In genomic region chr16:49723310-49723709, GRCh38 we compare ENCODE assay signal across 27 cellular contexts.
DNase-seq lines count a peak whose midpoint lies in the region; ATAC-seq, FAIRE-seq and TF ChIP-seq lines count a peak whose summit lies in the region.
"Had no signal": no experiment of that assay in that cellular context is flagged by ENCODE, and none has a peak within 500 bp of the region (broad histone marks: within the 10 kb centered on the region; RNA-seq: fewer than 3 reads in every experiment).

No MANE protein-coding gene starts in this region.

- H3K27ac ChIP-seq in uterus, result peak overlapping the region; percentile 77 to 78
- H3K27ac ChIP-seq: 22Rv1; A549; BLaER1 treated with 17β-estradiol and CSF1 and Interleukin-3, amounts not matched to agents 10 nM and 100 nM; C4-2B had no signal

- ATAC-seq in HG03045 (IDR thresholded peaks at IDR 0.05; ENCODE audit: unreplicated experiment), result no peak
- ATAC-seq: A549; CD8-positive, alpha-beta T cell; GM12878 had no signal

- no peak overlapping the region for H3K4me3 ChIP-seq in uterus
- H3K4me3 ChIP-seq: A549; BLaER1 treated with 17β-estradiol and CSF1 and Interleukin-3, amounts not matched to agents 10 nM and 100 nM; GM12878 had no signal

- peaks cover 62% of the 10 kb centered on the region for H3K4me1 Mint-ChIP-seq in nephron progenitor cell

- no peak overlapping the region for H3K4me3 Mint-ChIP-seq in nephron progenitor cell
- H3K4me3 Mint-ChIP-seq: B cell; CD4-positive, alpha-beta T cell; CD8-positive, alpha-beta T cell had no signal

- peaks cover 14% of the 10 kb centered on the region for H3K9me3 Mint-ChIP-seq in nephron progenitor cell
- H3K9me3 Mint-ChIP-seq: CD4-positive, alpha-beta T cell; CD8-positive, alpha-beta T cell had no signal

- H3K27ac Mint-ChIP-seq in nephron progenitor cell, result peak overlapping the region; percentile 51
- H3K27ac Mint-ChIP-seq: B cell; CD4-positive, alpha-beta T cell; CD8-positive, alpha-beta T cell had no signal

- no peaks in the 10 kb centered on the region for H3K4me1 ChIP-seq in uterus
- H3K4me1 ChIP-seq: A549, Caco-2 had no signal

- H3K27me3 ChIP-seq in uterus, result no peaks in the 10 kb centered on the region
- H3K27me3 ChIP-seq: BLaER1 treated with 17β-estradiol and CSF1 and Interleukin-3, amounts not matched to agents 10 nM and 100 nM had no signal

- H3K36me3 ChIP-seq in uterus, result no peaks in the 10 kb centered on the region

- intact Hi-C loops in uterus (cut with DNase I; ENCODE audit: low total_unique reads), result no loop called here

- no peaks in the 10 kb centered on the region for H3K9me3 ChIP-seq in uterus
- H3K9me3 ChIP-seq: A549, Caco-2 had no signal

- DNase-seq in left kidney (ENCODE audit: low read depth, low spot score) (peak; percentile 36), nephron progenitor cell (no peak), uterus (peak in 1 of 2 donors; percentile 40), DMS114 treated with DMSO at 0.1 percent for 48 hours (lab: John Stamatoyannopoulos, UW; ENCODE audit: unreplicated experiment) (no peak), SW480 (ENCODE audit: low spot score) (no peak)
- DNase-seq: AML-193; Caco-2; Calu3; CD4-positive, alpha-beta T cell; CD8-positive, alpha-beta T cell; DMS153; DMS53; DMS79; DND-41; EL; GDM1 had no signal

- peaks cover 66% of the 10 kb centered on the region for H3K36me3 Mint-ChIP-seq in nephron progenitor cell (ENCODE audit: low read depth)
- H3K36me3 Mint-ChIP-seq: CD8-positive, alpha-beta T cell had no signal

- no peak for TF ChIP-seq POLR2A in uterus (IDR thresholded peaks at IDR 0.05)

- TF ChIP-seq CTCF in nephron progenitor cell (IDR thresholded peaks at IDR 0.05), result no peak
- TF ChIP-seq CTCF in uterus (IDR thresholded peaks at IDR 0.05), result no peak

- FAIRE-seq in endometrium (lab: Jason Lieb, UNC), result peak; percentile 95
- FAIRE-seq: A549, D721Med, GM12878, GM12892, GM18507 had no signal

- H3K27me3 Mint-ChIP-seq in nephron progenitor cell (ENCODE audit: low read depth, poor library complexity), result peaks cover 4% of the 10 kb centered on the region
- H3K27me3 Mint-ChIP-seq: B cell; CD4-positive, alpha-beta T cell had no signal
